7 cellular contexts compared by ENCODE assay signal in genomic region chr7:26619348-26619747, GRCh38.
"Had no signal": no experiment of that assay in that cellular context is flagged by ENCODE, and none has a peak within 500 bp of the region (broad histone marks: within the 10 kb centered on the region; RNA-seq: fewer than 3 reads in every experiment).

No MANE protein-coding gene starts in this region.

- H3K4me3 ChIP-seq: GM23338 had no signal

- FAIRE-seq: H1, H54, HepG2 had no signal

- H3K27ac ChIP-seq: HL-60 had no signal

- H3K4me2 ChIP-seq: GM23338 had no signal

- ATAC-seq: GM23338 had no signal

- DNase-seq: H9, HCEC 1CT had no signal
